In genomic region chr3:71265365-71265935, GRCh38 we compare ENCODE assay signal across 1 cellular context.
TF ChIP-seq lines count a peak whose summit lies in the region.

No MANE protein-coding gene starts in this region.

TF ChIP-seq in HepG2, 621 proteins besides CTCF, POLR2A, EP300 and RAD21 (continued from another document):
- no peak for TF ChIP-seq TFE3 (CRISPR knock-in tag; IDR thresholded peaks at IDR 0.05)
- no peak for TF ChIP-seq TEF (CRISPR knock-in tag; IDR thresholded peaks at IDR 0.05)
- TF ChIP-seq ADNP (CRISPR knock-in tag; IDR thresholded peaks at IDR 0.05): no peak
- TF ChIP-seq SP2 (CRISPR knock-in tag; IDR thresholded peaks at IDR 0.05): no peak
- peak; percentile 40 to 66; a peak in 3 of 4 replicates for TF ChIP-seq MAFK (conservative IDR thresholded peaks at IDR 0.05 in 1 of 2, IDR thresholded peaks at IDR 0.05 in 1 of 2; ENCODE audit: low read length in 2 of 2)
- TF ChIP-seq PHF5A (CRISPR knock-in tag; IDR thresholded peaks at IDR 0.05; ENCODE audit: low read depth, unreplicated experiment): no peak
- no peak for TF ChIP-seq SOX5 (CRISPR knock-in tag; IDR thresholded peaks at IDR 0.05; ENCODE audit: borderline replicate concordance)
- TF ChIP-seq FOXM1 (CRISPR knock-in tag; IDR thresholded peaks at IDR 0.05): no peak
- TF ChIP-seq ZSCAN25 (CRISPR knock-in tag; IDR thresholded peaks at IDR 0.05): no peak
- peak; percentile 64 for TF ChIP-seq MAFF (IDR thresholded peaks at IDR 0.05; ENCODE audit: low read depth, low read length)
- TF ChIP-seq JUND (CRISPR knock-in tag; IDR thresholded peaks at IDR 0.05): no peak
- TF ChIP-seq FOSL1 (CRISPR knock-in tag; IDR thresholded peaks at IDR 0.05; ENCODE audit: borderline replicate concordance): no peak
- TF ChIP-seq, protein P1, sequence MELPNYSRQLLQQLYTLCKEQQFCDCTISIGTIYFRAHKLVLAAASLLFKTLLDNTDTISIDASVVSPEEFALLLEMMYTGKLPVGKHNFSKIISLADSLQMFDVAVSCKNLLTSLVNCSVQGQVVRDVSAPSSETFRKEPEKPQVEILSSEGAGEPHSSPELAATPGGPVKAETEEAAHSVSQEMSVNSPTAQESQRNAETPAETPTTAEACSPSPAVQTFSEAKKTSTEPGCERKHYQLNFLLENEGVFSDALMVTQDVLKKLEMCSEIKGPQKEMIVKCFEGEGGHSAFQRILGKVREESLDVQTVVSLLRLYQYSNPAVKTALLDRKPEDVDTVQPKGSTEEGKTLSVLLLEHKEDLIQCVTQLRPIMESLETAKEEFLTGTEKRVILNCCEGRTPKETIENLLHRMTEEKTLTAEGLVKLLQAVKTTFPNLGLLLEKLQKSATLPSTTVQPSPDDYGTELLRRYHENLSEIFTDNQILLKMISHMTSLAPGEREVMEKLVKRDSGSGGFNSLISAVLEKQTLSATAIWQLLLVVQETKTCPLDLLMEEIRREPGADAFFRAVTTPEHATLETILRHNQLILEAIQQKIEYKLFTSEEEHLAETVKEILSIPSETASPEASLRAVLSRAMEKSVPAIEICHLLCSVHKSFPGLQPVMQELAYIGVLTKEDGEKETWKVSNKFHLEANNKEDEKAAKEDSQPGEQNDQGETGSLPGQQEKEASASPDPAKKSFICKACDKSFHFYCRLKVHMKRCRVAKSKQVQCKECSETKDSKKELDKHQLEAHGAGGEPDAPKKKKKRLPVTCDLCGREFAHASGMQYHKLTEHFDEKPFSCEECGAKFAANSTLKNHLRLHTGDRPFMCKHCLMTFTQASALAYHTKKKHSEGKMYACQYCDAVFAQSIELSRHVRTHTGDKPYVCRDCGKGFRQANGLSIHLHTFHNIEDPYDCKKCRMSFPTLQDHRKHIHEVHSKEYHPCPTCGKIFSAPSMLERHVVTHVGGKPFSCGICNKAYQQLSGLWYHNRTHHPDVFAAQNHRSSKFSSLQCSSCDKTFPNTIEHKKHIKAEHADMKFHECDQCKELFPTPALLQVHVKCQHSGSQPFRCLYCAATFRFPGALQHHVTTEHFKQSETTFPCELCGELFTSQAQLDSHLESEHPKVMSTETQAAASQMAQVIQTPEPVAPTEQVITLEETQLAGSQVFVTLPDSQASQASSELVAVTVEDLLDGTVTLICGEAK (IDR thresholded peaks at IDR 0.05): no peak
- TF ChIP-seq, protein P1 (CRISPR knock-in tag; IDR thresholded peaks at IDR 0.05): no peak
- TF ChIP-seq, protein P2, sequence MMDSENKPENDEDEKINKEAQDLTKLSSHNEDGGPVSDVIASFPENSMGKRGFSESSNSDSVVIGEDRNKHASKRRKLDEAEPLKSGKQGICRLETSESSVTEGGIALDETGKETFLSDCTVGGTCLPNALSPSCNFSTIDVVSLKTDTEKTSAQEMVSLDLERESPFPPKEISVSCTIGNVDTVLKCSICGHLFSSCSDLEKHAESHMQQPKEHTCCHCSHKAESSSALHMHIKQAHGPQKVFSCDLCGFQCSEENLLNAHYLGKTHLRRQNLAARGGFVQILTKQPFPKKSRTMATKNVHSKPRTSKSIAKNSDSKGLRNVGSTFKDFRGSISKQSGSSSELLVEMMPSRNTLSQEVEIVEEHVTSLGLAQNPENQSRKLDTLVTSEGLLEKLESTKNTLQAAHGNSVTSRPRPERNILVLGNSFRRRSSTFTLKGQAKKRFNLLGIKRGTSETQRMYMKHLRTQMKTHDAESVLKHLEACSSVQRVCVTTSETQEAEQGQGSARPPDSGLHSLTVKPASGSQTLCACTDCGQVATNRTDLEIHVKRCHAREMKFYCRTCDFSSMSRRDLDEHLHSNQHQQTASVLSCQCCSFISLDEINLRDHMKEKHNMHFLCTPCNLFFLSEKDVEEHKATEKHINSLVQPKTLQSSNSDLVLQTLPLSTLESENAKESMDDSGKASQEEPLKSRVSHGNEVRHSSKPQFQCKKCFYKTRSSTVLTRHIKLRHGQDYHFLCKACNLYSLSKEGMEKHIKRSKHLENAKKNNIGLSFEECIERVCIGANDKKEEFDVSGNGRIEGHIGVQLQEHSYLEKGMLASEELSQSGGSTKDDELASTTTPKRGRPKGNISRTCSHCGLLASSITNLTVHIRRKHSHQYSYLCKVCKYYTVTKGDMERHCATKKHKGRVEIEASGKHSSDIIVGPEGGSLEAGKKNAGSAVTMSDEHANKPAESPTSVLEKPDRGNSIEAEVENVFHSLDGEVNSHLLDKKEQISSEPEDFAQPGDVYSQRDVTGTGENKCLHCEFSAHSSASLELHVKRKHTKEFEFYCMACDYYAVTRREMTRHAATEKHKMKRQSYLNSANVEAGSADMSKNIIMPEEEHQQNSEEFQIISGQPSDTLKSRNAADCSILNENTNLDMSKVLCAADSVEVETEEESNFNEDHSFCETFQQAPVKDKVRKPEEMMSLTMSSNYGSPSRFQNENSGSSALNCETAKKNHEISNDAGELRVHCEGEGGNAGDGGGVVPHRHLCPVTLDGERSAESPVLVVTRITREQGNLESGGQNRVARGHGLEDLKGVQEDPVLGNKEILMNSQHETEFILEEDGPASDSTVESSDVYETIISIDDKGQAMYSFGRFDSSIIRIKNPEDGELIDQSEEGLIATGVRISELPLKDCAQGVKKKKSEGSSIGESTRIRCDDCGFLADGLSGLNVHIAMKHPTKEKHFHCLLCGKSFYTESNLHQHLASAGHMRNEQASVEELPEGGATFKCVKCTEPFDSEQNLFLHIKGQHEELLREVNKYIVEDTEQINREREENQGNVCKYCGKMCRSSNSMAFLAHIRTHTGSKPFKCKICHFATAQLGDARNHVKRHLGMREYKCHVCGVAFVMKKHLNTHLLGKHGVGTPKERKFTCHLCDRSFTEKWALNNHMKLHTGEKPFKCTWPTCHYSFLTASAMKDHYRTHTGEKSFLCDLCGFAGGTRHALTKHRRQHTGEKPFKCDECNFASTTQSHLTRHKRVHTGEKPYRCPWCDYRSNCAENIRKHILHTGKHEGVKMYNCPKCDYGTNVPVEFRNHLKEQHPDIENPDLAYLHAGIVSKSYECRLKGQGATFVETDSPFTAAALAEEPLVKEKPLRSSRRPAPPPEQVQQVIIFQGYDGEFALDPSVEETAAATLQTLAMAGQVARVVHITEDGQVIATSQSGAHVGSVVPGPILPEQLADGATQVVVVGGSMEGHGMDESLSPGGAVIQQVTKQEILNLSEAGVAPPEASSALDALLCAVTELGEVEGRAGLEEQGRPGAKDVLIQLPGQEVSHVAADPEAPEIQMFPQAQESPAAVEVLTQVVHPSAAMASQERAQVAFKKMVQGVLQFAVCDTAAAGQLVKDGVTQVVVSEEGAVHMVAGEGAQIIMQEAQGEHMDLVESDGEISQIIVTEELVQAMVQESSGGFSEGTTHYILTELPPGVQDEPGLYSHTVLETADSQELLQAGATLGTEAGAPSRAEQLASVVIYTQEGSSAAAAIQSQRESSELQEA (CRISPR knock-in tag; IDR thresholded peaks at IDR 0.05; ENCODE audit: not compliant biosample characterization): no peak
- no peak for TF ChIP-seq ZNF839 (CRISPR knock-in tag; IDR thresholded peaks at IDR 0.05; ENCODE audit: borderline replicate concordance)
